ENCODE assay signal across 22 cellular contexts in genomic region chr15:26631894-26632293, GRCh38.
DNase-seq lines count a peak whose midpoint lies in the region; ATAC-seq and TF ChIP-seq lines count a peak whose summit lies in the region.
"Had no signal": no experiment of that assay in that cellular context is flagged by ENCODE, and none has a peak within 500 bp of the region (broad histone marks: within the 10 kb centered on the region; RNA-seq: fewer than 3 reads in every experiment).

No MANE protein-coding gene starts in this region.

- no peak overlapping the region for H3K9ac ChIP-seq in endocrine pancreas (ENCODE audit: control insufficient read depth, insufficient read depth, low read length)
- peak overlapping the region; percentile 52 for H3K9ac ChIP-seq in mesendoderm (ENCODE audit: low read length)
- H3K9ac ChIP-seq: BLaER1 treated with 17β-estradiol and CSF1 and Interleukin-3, amounts not matched to agents 10 nM and 100 nM; KMS-11; SK-N-SH had no signal

- peaks cover 16% of the 10 kb centered on the region for H3K79me2 ChIP-seq in mesendoderm (ENCODE audit: control insufficient read depth, insufficient read depth, low read length)

- no peak overlapping the region for H4K5ac ChIP-seq in mesendoderm (ENCODE audit: low read length)

- no peaks in the 10 kb centered on the region for H3K9me3 ChIP-seq in endocrine pancreas (ENCODE audit: control insufficient read depth, low read length)
- H3K9me3 ChIP-seq: SK-N-SH had no signal

- no peak overlapping the region for H3K4me3 ChIP-seq in LNCaP clone FGC (ENCODE audit: low read depth, low read length)
- peak overlapping the region; percentile 44 for H3K4me3 ChIP-seq in endocrine pancreas (ENCODE audit: control insufficient read depth, insufficient read depth, low read length)
- no peak overlapping the region for H3K4me3 ChIP-seq in mesendoderm (ENCODE audit: low read length)
- H3K4me3 ChIP-seq: BLaER1 treated with 17β-estradiol and CSF1 and Interleukin-3, amounts not matched to agents 10 nM and 100 nM had no signal

- ATAC-seq in GM18519 (IDR thresholded peaks at IDR 0.05; ENCODE audit: low FRiP score, unreplicated experiment), result no peak
- ATAC-seq in HG03521 (IDR thresholded peaks at IDR 0.05; ENCODE audit: unreplicated experiment), result no peak
- ATAC-seq: CD8-positive, alpha-beta T cell; Panc1 had no signal

- H3K36me3 ChIP-seq in endocrine pancreas (ENCODE audit: control insufficient read depth, insufficient read depth, low read length), result no peaks in the 10 kb centered on the region
- H3K36me3 ChIP-seq in mesendoderm (ENCODE audit: control insufficient read depth, insufficient read depth, low read length), result no peaks in the 10 kb centered on the region
- H3K36me3 ChIP-seq: BLaER1 treated with 17β-estradiol and CSF1 and Interleukin-3, amounts not matched to agents 10 nM and 100 nM had no signal

- peaks cover 8% of the 10 kb centered on the region for H3K79me1 ChIP-seq in mesendoderm (ENCODE audit: low read length)

- peak; percentile 14; the same call in 1 of the 2 replicates for TF ChIP-seq CTCF in LNCaP clone FGC (IDR thresholded peaks at IDR 0.05; ENCODE audit: control insufficient read depth, extremely low read depth, insufficient read depth)

- WGBS in mesendoderm (ENCODE audit: extremely low coverage, insufficient coverage, low lambda C conversion rate), result no CpG with 5 or more reads among the region's 6 CpGs

- no peak overlapping the region for H4K8ac ChIP-seq in mesendoderm (ENCODE audit: low read depth, low read length)

- H2BK5ac ChIP-seq in mesendoderm (ENCODE audit: low read length), result peak overlapping the region; percentile 91

- no peak overlapping the region for H3K23ac ChIP-seq in mesendoderm (ENCODE audit: low read length)

- H3K56ac ChIP-seq in mesendoderm (ENCODE audit: low read length), result peak overlapping the region; percentile 75

- DNase-seq in LNCaP clone FGC (ENCODE audit: low read depth) (no peak), mesendoderm (peak; percentile 78), NOMO-1 (lab: John Stamatoyannopoulos, UW; ENCODE audit: unreplicated experiment in 2 of 2) (no peak), inferior parietal cortex (ENCODE audit: extremely low spot score) (no peak)
- DNase-seq: Calu3; CD8-positive, alpha-beta T cell; DMS153; IMR-90; NCI-H1105; NCI-H146; NCI-H2029; NCI-H226; NCI-H748 treated with DMSO at 0.1 percent for 48 hours; SIG-M5; SK-N-SH had no signal

- peaks cover 23% of the 10 kb centered on the region for H3K4me1 ChIP-seq in endocrine pancreas (ENCODE audit: control insufficient read depth, insufficient read depth, low read length)
- H3K4me1 ChIP-seq in mesendoderm (ENCODE audit: control insufficient read depth, low read depth, low read length), result peaks cover 34% of the 10 kb centered on the region
- H3K4me1 ChIP-seq: BLaER1 treated with 17β-estradiol and CSF1 and Interleukin-3, amounts not matched to agents 10 nM and 100 nM had no signal

- peak overlapping the region; percentile 92 for H3K18ac ChIP-seq in mesendoderm (ENCODE audit: low read length)

- H2BK15ac ChIP-seq in mesendoderm (replicated peaks; ENCODE audit: low read depth), result no peak overlapping the region

- H3K27me3 ChIP-seq in endocrine pancreas (ENCODE audit: control insufficient read depth, insufficient read depth, low read length), result no peaks in the 10 kb centered on the region
- no peaks in the 10 kb centered on the region for H3K27me3 ChIP-seq in mesendoderm (ENCODE audit: insufficient read depth, low read length, poor library complexity)
- H3K27me3 ChIP-seq: BLaER1 treated with 17β-estradiol and CSF1 and Interleukin-3, amounts not matched to agents 10 nM and 100 nM had no signal

- H3K27ac ChIP-seq in mesendoderm (ENCODE audit: low read depth, low read length), result peak overlapping the region; percentile 85
- H3K27ac ChIP-seq: BLaER1 treated with 17β-estradiol and CSF1 and Interleukin-3, amounts not matched to agents 10 nM and 100 nM; HL-60; KMS-11 had no signal

- peak overlapping the region; percentile 87 for H2AK5ac ChIP-seq in mesendoderm (ENCODE audit: low read length)

- H2BK120ac ChIP-seq in mesendoderm (ENCODE audit: low read depth, low read length), result peak overlapping the region; percentile 3

- H3K4me2 ChIP-seq in mesendoderm (ENCODE audit: low read length), result no peak overlapping the region
- H3K4me2 ChIP-seq: BLaER1 treated with 17β-estradiol and CSF1 and Interleukin-3, amounts not matched to agents 10 nM and 100 nM; KMS-11; SK-N-SH had no signal

- peak overlapping the region; percentile 26 for H3K4ac ChIP-seq in mesendoderm (ENCODE audit: low read depth, low read length)
